ENCODE assay signal across 25 cellular contexts in genomic region chr7:107969856-107970255, GRCh38. TPM values are rescaled to one million over a fixed set of nuclear protein-coding genes. Genes with fewer than 3 reads are reported as not detected.
DNase-seq lines count a peak whose midpoint lies in the region; ATAC-seq and TF ChIP-seq lines count a peak whose summit lies in the region.
"Had no signal": no experiment of that assay in that cellular context is flagged by ENCODE, and none has a peak within 500 bp of the region (broad histone marks: within the 10 kb centered on the region; RNA-seq: fewer than 3 reads in every experiment).

No MANE protein-coding gene starts in this region.

- H3K27ac ChIP-seq in RWPE1 (peak overlapping the region; percentile 87), hepatocyte (peak overlapping the region; percentile 77), thoracic aorta (peak overlapping the region; percentile 70 to 81), SJCRH30 (no peak overlapping the region)
- H3K27ac ChIP-seq: BLaER1 had no signal

- H3K36me3 ChIP-seq in hepatocyte (replicated peaks; ENCODE audit: insufficient read depth, low read depth) (peaks cover 4% of the 10 kb centered on the region), thoracic aorta (peaks cover 6% of the 10 kb centered on the region), SJCRH30 (peaks cover 77% of the 10 kb centered on the region)
- H3K36me3 ChIP-seq: BLaER1 had no signal

- CTCF ChIA-PET in RWPE1 (lab: Yijun Ruan, JAX): no interaction called here

- H3K9me3 ChIP-seq in hepatocyte (ENCODE audit: low read depth) (no peaks in the 10 kb centered on the region), thoracic aorta (peaks cover 9% of the 10 kb centered on the region), SJCRH30 (replicated peaks) (no peaks in the 10 kb centered on the region)
- H3K9me3 ChIP-seq: BLaER1, lower lobe of right lung, mucosa of descending colon had no signal

- peaks cover 32% of the 10 kb centered on the region for H3K79me2 ChIP-seq in hepatocyte

- no peak overlapping the region for H2AFZ ChIP-seq in hepatocyte

- H4K20me1 ChIP-seq in hepatocyte (ENCODE audit: insufficient read depth, poor library complexity, severe bottlenecking): peaks cover 4% of the 10 kb centered on the region
- H4K20me1 ChIP-seq: BLaER1 had no signal

- POLR2A ChIA-PET in RWPE1 (lab: Yijun Ruan, JAX; ENCODE audit: low non-redundant PET): no interaction called here

- DNase-seq in RWPE1 (ENCODE audit: low spot score): no peak
- DNase-seq in cerebellar cortex (ENCODE audit: low spot score): peak; percentile 19
- no peak for DNase-seq in hepatocyte (ENCODE audit: low spot score)
- no peak for DNase-seq in thoracic aorta (ENCODE audit: low spot score)
- no peak for DNase-seq in activated CD4-positive, CD25-positive, alpha-beta regulatory T cell treated with anti-CD3 and anti-CD28 coated beads, Interleukin-2, amount 50 U/mL, for 72 hours
- no peak for DNase-seq in SJCRH30
- DNase-seq: activated CD4-positive, alpha-beta T cell treated with anti-CD3 and anti-CD28 coated beads, Interleukin-2, amount 50 U/mL, for 48 hours; activated T-cell treated with anti-CD3 and anti-CD28 coated beads, Interleukin-2, amount 50 U/mL, for 72 hours; dorsolateral prefrontal cortex; glutamatergic neuron; H7; kidney; lower lobe of right lung; mucosa of descending colon; NCI-H1105 treated with DMSO at 0.1 percent for 48 hours; NCI-H187 treated with DMSO at 0.1 percent for 48 hours; NCI-H524; stimulated activated naive B cell treated with anti-CD40 and anti-IgM and Interleukin-4, amounts not matched to agents 10 μg/mL and 1 μg/mL and 100 μg/mL, for 72 hours; T-helper 17 cell had no signal

- H3K27me3 ChIP-seq in hepatocyte (no peaks in the 10 kb centered on the region), thoracic aorta (replicated peaks; ENCODE audit: insufficient read depth) (no peaks in the 10 kb centered on the region), SJCRH30 (no peaks in the 10 kb centered on the region)
- H3K27me3 ChIP-seq: BLaER1, dorsolateral prefrontal cortex had no signal

- H3K4me3 ChIP-seq in hepatocyte (no peak overlapping the region), thoracic aorta (no peak overlapping the region), SJCRH30 (no peak overlapping the region)
- H3K4me3 ChIP-seq: BLaER1, dorsolateral prefrontal cortex, K562, lower lobe of right lung, mucosa of descending colon, skin epidermis had no signal

- H3K9me2 ChIP-seq in hepatocyte (replicated peaks; ENCODE audit: insufficient read depth): no peaks in the 10 kb centered on the region

- H3K4me2 ChIP-seq in hepatocyte: no peak overlapping the region
- H3K4me2 ChIP-seq: BLaER1 had no signal

- no peak for ATAC-seq in thoracic aorta (ENCODE audit: insufficient number of reproducible peaks, low FRiP score, low read depth)
- ATAC-seq in GM18502 (IDR thresholded peaks at IDR 0.05; ENCODE audit: poor library complexity, unreplicated experiment): no peak
- ATAC-seq: activated CD4-positive, CD25-positive, alpha-beta regulatory T cell treated with anti-CD3 and anti-CD28 coated beads, Interleukin-2, amount 50 U/mL, for 24 hours; activated T-cell treated with anti-CD3 and anti-CD28 coated beads, Interleukin-2, amount 50 U/mL, for 72 hours; K562; lower lobe of right lung; mucosa of descending colon; natural killer cell treated with Interleukin-12 subunit alpha and Interleukin-12 subunit beta and Interleukin-15 and Interleukin-18, amount 100 ng/mL, for 72 hours; stimulated activated naive B cell treated with anti-CD40 and anti-IgM and Interleukin-4, amounts not matched to agents 10 μg/mL and 1 μg/mL and 100 μg/mL, for 72 hours; T-helper 17 cell had no signal

- H3K4me1 ChIP-seq in hepatocyte (ENCODE audit: insufficient read depth): peaks cover 21% of the 10 kb centered on the region
- peaks cover 26 to 57% of the 10 kb centered on the region in 2 donors for H3K4me1 ChIP-seq in thoracic aorta (ENCODE audit: control insufficient read depth in 1 of 2, low read depth in 2 of 2)
- peaks cover 21% of the 10 kb centered on the region for H3K4me1 ChIP-seq in SJCRH30
- H3K4me1 ChIP-seq: BLaER1 had no signal

- WGBS in hepatocyte (ENCODE audit: low lambda C conversion rate, missing lambda C conversion rate): 90% methylated on average over 6 of the region's 6 CpGs

- TF ChIP-seq CTCF in RWPE1 (conservative IDR thresholded peaks at IDR 0.05; ENCODE audit: low read depth): no peak
- no peak for TF ChIP-seq CTCF in hepatocyte (IDR thresholded peaks at IDR 0.05; ENCODE audit: poor library complexity)
- no peak for TF ChIP-seq CTCF in thoracic aorta (IDR thresholded peaks at IDR 0.05)

RNA-seq across cellular contexts. Expression of gene LAMB1, which starts 33.1 kb away (rescaled TPM):
- total RNA-seq in hepatocyte: 323 and 355 TPM in 2 replicates
- 284 and 329 TPM in 2 replicates for polyA plus RNA-seq in hepatocyte
- total RNA-seq in thoracic aorta: 100 to 1,000 TPM; 144 to 296 TPM
- 100 and 106 TPM in 2 replicates for total RNA-seq in SJCRH30 (2014; rRNA removed; shearing (Covaris generic))
- total RNA-seq: natural killer cell treated with Interleukin-12 subunit alpha and Interleukin-12 subunit beta and Interleukin-15 and Interleukin-18, amount 100 ng/mL, for 72 hours; T-helper 17 cell had no signal
